ENCODE assay signal across 10 cellular contexts in genomic region chr2:142974288-142975024, GRCh38.
DNase-seq lines count a peak whose midpoint lies in the region; ATAC-seq and TF ChIP-seq lines count a peak whose summit lies in the region.
"Had no signal": no experiment of that assay in that cellular context is flagged by ENCODE, and none has a peak within 500 bp of the region (broad histone marks: within the 10 kb centered on the region; RNA-seq: fewer than 3 reads in every experiment).

No MANE protein-coding gene starts in this region.

- no peak overlapping the region for H3K4me3 ChIP-seq in epithelial cell of proximal tubule (ENCODE audit: low read depth, low read length)

- H3K27me3 Mint-ChIP-seq in stimulated activated naive B cell treated with anti-CD40 and anti-IgM and Interleukin-4, amounts not matched to agents 10 μg/mL and 1 μg/mL and 100 μg/mL, for 72 hours, result no peaks in the 10 kb centered on the region
- H3K27me3 Mint-ChIP-seq in activated naive CD8-positive, alpha-beta T cell treated with anti-CD3 and anti-CD28 coated beads, Interleukin-2, amount 50 U/mL, for 24 hours, result no peaks in the 10 kb centered on the region

- peak; percentile 32 for DNase-seq in LHCN-M2 (ENCODE audit: low read depth)
- peak; percentile 27 for DNase-seq in epithelial cell of proximal tubule (ENCODE audit: low read depth)
- no peak for DNase-seq in stimulated activated naive B cell treated with anti-CD40 and anti-IgM and Interleukin-4, amounts not matched to agents 10 μg/mL and 1 μg/mL and 100 μg/mL, for 72 hours
- no peak for DNase-seq in NCI-H345 treated with DMSO at 0.1 percent for 48 hours (lab: John Stamatoyannopoulos, UW; ENCODE audit: unreplicated experiment)
- DNase-seq in activated naive CD8-positive, alpha-beta T cell treated with anti-CD3 and anti-CD28 coated beads, Interleukin-2, amount 50 U/mL, for 24 hours, result no peak
- DNase-seq in activated gamma-delta T cell treated with Interleukin-2 at 50 U/mL for 16 hours, result no peak
- no peak for DNase-seq in activated CD4-positive, alpha-beta T cell treated with anti-CD3 and anti-CD28 coated beads, Interleukin-2, amount 50 U/mL, for 4 hours
- DNase-seq: activated T-cell treated with anti-CD3 and anti-CD28 coated beads for 4 hours, left colon had no signal

- H3K4me3 Mint-ChIP-seq in stimulated activated naive B cell treated with anti-CD40 and anti-IgM and Interleukin-4, amounts not matched to agents 10 μg/mL and 1 μg/mL and 100 μg/mL, for 72 hours, result peak overlapping the region; percentile 9 to 42
- no peak overlapping the region for H3K4me3 Mint-ChIP-seq in activated naive CD8-positive, alpha-beta T cell treated with anti-CD3 and anti-CD28 coated beads, Interleukin-2, amount 50 U/mL, for 24 hours

- TF ChIP-seq CTCF in epithelial cell of proximal tubule (conservative IDR thresholded peaks at IDR 0.05; ENCODE audit: low read depth, low read length), result no peak

- H3K27ac Mint-ChIP-seq in stimulated activated naive B cell treated with anti-CD40 and anti-IgM and Interleukin-4, amounts not matched to agents 10 μg/mL and 1 μg/mL and 100 μg/mL, for 72 hours, result peak overlapping the region; percentile 66
- no peak overlapping the region for H3K27ac Mint-ChIP-seq in activated naive CD8-positive, alpha-beta T cell treated with anti-CD3 and anti-CD28 coated beads, Interleukin-2, amount 50 U/mL, for 24 hours

- ATAC-seq in GM21447 (IDR thresholded peaks at IDR 0.05; ENCODE audit: unreplicated experiment), result peak; percentile 71
- peak; percentile 60 to 81 for ATAC-seq in stimulated activated naive B cell treated with anti-CD40 and anti-IgM and Interleukin-4, amounts not matched to agents 10 μg/mL and 1 μg/mL and 100 μg/mL, for 72 hours (replicated peaks)
- no peak for ATAC-seq in activated naive CD8-positive, alpha-beta T cell treated with anti-CD3 and anti-CD28 coated beads, Interleukin-2, amount 50 U/mL, for 24 hours
- ATAC-seq: left colon had no signal

- peaks cover 7 to 24% of the 10 kb centered on the region in 2 donors for H3K36me3 Mint-ChIP-seq in stimulated activated naive B cell treated with anti-CD40 and anti-IgM and Interleukin-4, amounts not matched to agents 10 μg/mL and 1 μg/mL and 100 μg/mL, for 72 hours
- H3K36me3 Mint-ChIP-seq in activated naive CD8-positive, alpha-beta T cell treated with anti-CD3 and anti-CD28 coated beads, Interleukin-2, amount 50 U/mL, for 24 hours (ENCODE audit: low read depth), result no peaks in the 10 kb centered on the region

- H3K9me3 Mint-ChIP-seq in stimulated activated naive B cell treated with anti-CD40 and anti-IgM and Interleukin-4, amounts not matched to agents 10 μg/mL and 1 μg/mL and 100 μg/mL, for 72 hours, result no peaks in the 10 kb centered on the region
- no peaks in the 10 kb centered on the region for H3K9me3 Mint-ChIP-seq in activated naive CD8-positive, alpha-beta T cell treated with anti-CD3 and anti-CD28 coated beads, Interleukin-2, amount 50 U/mL, for 24 hours

- H3K4me1 Mint-ChIP-seq in stimulated activated naive B cell treated with anti-CD40 and anti-IgM and Interleukin-4, amounts not matched to agents 10 μg/mL and 1 μg/mL and 100 μg/mL, for 72 hours, result peaks cover 35 to 36% of the 10 kb centered on the region in 2 donors
- no peaks in the 10 kb centered on the region for H3K4me1 Mint-ChIP-seq in activated naive CD8-positive, alpha-beta T cell treated with anti-CD3 and anti-CD28 coated beads, Interleukin-2, amount 50 U/mL, for 24 hours

Comparison
In these comparisons a context has a peak if more than half of its experiments do, and no peak if none do; other contexts are left out.
1. DNase-seq: peak in LHCN-M2 (single experiment) and epithelial cell of proximal tubule (single experiment); none in stimulated activated naive B cell treated with anti-CD40 and anti-IgM and Interleukin-4, amounts not matched to agents 10 μg/mL and 1 μg/mL and 100 μg/mL, for 72 hours (single experiment), NCI-H345 treated with DMSO at 0.1 percent for 48 hours (single experiment), activated naive CD8-positive, alpha-beta T cell treated with anti-CD3 and anti-CD28 coated beads, Interleukin-2, amount 50 U/mL, for 24 hours (single experiment), activated gamma-delta T cell treated with Interleukin-2 at 50 U/mL for 16 hours (single experiment) and activated CD4-positive, alpha-beta T cell treated with anti-CD3 and anti-CD28 coated beads, Interleukin-2, amount 50 U/mL, for 4 hours (0 of 2).